Comparison of ENCODE assay signal across 26 cellular contexts in the genomic region with DNA sequence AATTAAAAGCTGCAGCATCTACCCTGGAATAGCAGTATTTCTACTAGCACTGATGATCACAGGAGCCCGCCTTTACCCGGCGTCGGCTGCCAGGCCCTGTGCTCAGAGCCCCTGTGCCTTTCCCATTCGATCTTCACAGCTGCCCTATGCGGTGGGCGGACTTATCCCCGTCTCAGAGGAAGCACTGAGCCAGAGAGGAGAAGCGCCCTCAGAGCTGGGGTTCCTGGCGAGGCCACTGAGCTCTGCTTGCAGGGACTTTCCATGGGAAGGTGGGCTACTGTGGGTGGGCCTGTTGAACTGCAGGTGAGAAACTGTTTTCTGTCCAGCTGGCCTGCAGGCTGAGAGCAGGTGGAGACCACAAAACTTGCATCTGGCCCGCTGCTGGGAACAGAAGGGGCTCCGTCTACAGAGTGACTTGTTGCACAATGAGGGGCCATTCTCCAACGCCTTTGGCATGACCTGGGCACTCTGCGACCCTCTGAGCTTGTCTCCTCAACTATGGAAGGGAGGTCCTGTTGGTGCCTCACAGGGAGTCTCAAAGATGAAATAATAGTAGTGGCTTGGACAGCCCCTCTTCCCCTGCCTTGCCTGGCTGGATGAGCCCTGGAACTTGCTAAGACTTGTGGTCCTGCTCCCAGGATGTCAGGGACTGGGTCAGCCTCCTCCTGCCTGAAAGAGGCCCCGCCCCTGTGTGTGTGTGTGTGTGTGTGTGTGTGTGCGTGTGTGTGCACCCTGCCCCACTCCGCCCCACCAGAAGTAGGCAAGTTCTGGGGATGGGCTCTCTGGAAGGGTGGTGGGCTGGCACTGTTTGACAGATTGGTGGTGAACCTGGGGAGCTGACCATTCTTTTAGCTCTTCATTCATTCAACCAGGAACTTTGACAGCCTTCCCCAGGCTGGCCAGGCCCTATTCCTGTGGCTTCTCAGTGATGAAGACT. TPM values are rescaled to one million over a fixed set of nuclear protein-coding genes. Genes with fewer than 3 reads are reported as not detected.
DNase-seq lines count a peak whose midpoint lies in the region; ATAC-seq, FAIRE-seq and TF ChIP-seq lines count a peak whose summit lies in the region.
"Had no signal": no experiment of that assay in that cellular context is flagged by ENCODE, and none has a peak within 500 bp of the region (broad histone marks: within the 10 kb centered on the region; RNA-seq: fewer than 3 reads in every experiment).

No MANE protein-coding gene starts in this region.

- no peak for FAIRE-seq in HepG2 (lab: Jason Lieb, UNC)
- FAIRE-seq: G401.6 had no signal

- H4K8ac ChIP-seq in neuronal stem cell (ENCODE audit: low read depth, low read length): no peak overlapping the region

- H3K4me1 Mint-ChIP-seq in activated CD4-positive, alpha-beta memory T cell treated with anti-CD3 and anti-CD28 coated beads, Interleukin-2, amount 10 ng/mL, durations not matched to agents 7 days and 5 days: no peaks in the 10 kb centered on the region

- TF ChIP-seq EP300 in HepG2 (IDR thresholded peaks at IDR 0.05; ENCODE audit: low read depth in 2 of 2, low read length in 2 of 2): no peak
- TF ChIP-seq EP300 in HepG2 (CRISPR knock-in tag; IDR thresholded peaks at IDR 0.05; ENCODE audit: borderline replicate concordance): no peak

- H3K4me2 ChIP-seq in HepG2 (ENCODE audit: low read depth, low read length): no peak overlapping the region
- H3K4me2 ChIP-seq in neuronal stem cell (ENCODE audit: insufficient read depth, low read length, poor library complexity, severe bottlenecking): no peak overlapping the region
- H3K4me2 ChIP-seq: neural progenitor cell had no signal

- no peaks in the 10 kb centered on the region for H3K9me3 ChIP-seq in right lobe of liver
- no peaks in the 10 kb centered on the region for H3K9me3 ChIP-seq in HepG2 (ENCODE audit: low read length)
- H3K9me3 ChIP-seq in left ventricle myocardium inferior (replicated peaks): no peaks in the 10 kb centered on the region
- no peaks in the 10 kb centered on the region for H3K9me3 ChIP-seq in neuronal stem cell (replicated peaks in 1 of 2; ENCODE audit: control insufficient read depth in 2 of 2, insufficient read depth in 1 of 2, low read depth in 1 of 2, low read length in 2 of 2)
- H3K9me3 ChIP-seq in aorta (ENCODE audit: control insufficient read depth, low read length): no peaks in the 10 kb centered on the region
- H3K9me3 ChIP-seq: BE2C, breast epithelium, colonic mucosa, mucosa of descending colon, prostate gland had no signal

- H3K27ac ChIP-seq in right lobe of liver (no peak overlapping the region), HepG2 (ENCODE audit: extremely low read length, insufficient read depth, low read length) (no peak overlapping the region), left ventricle myocardium inferior (replicated peaks) (no peak overlapping the region), neuronal stem cell (replicated peaks; ENCODE audit: low read length) (no peak overlapping the region), aorta (ENCODE audit: low read depth in 1 of 2, low read length in 2 of 2) (no peak overlapping the region)
- H3K27ac ChIP-seq: colonic mucosa, foreskin keratinocyte, neural progenitor cell, prostate gland, VCaP had no signal

- no peak overlapping the region for H3K4ac ChIP-seq in neuronal stem cell (ENCODE audit: low read length)

- H3K4me3 ChIP-seq in right lobe of liver: no peak overlapping the region
- no peak overlapping the region for H3K4me3 ChIP-seq in HepG2 (replicated peaks in 1 of 3; ENCODE audit: insufficient read depth in 1 of 3, low read depth in 2 of 3, low read length in 3 of 3)
- H3K4me3 ChIP-seq in left ventricle myocardium inferior: no peak overlapping the region
- no peak overlapping the region for H3K4me3 ChIP-seq in neuronal stem cell (ENCODE audit: low read length in 2 of 2)
- H3K4me3 ChIP-seq in aorta (ENCODE audit: low read length in 2 of 2): no peak overlapping the region
- H3K4me3 ChIP-seq: breast epithelium, colonic mucosa, mucosa of descending colon, neural progenitor cell, prostate gland had no signal

- H2BK5ac ChIP-seq in neuronal stem cell (ENCODE audit: low read length): no peak overlapping the region

- intact Hi-C loops in right lobe of liver (cut with DNase I) (no loop called here), HepG2 (cut with micrococcal nuclease; ENCODE audit: unreplicated experiment) (no loop called here), left ventricle myocardium inferior (cut with micrococcal nuclease) (no loop called here), aorta (cut with DNase I) (no loop called here)

- H3K79me1 ChIP-seq in neuronal stem cell (ENCODE audit: low read depth, low read length): peaks cover 29% of the 10 kb centered on the region

- H2BK12ac ChIP-seq in neuronal stem cell (ENCODE audit: low read length): no peak overlapping the region

- in situ Hi-C loops in HepG2 (cut with HindIII; ENCODE audit: extremely low pct_ligation_motif_present, low pct_unique_long_range_greater_than_20kb): no loop called here

- TF ChIP-seq RAD21 in HepG2 (CRISPR knock-in tag; IDR thresholded peaks at IDR 0.05): no peak

- H3K9ac ChIP-seq in HepG2 (ENCODE audit: insufficient read depth, low read depth, low read length) (no peak overlapping the region), neuronal stem cell (ENCODE audit: low read depth, low read length, poor library complexity) (no peak overlapping the region)
- H3K9ac ChIP-seq: neural progenitor cell had no signal

- H2AFZ ChIP-seq in HepG2 (ENCODE audit: low read length) (no peak overlapping the region), neuronal stem cell (ENCODE audit: low read length) (no peak overlapping the region)
- H2AFZ ChIP-seq: neural progenitor cell had no signal

- H3K27me3 ChIP-seq in right lobe of liver (no peaks in the 10 kb centered on the region), HepG2 (ENCODE audit: control insufficient read depth in 1 of 2, insufficient read depth in 2 of 2, low read length in 2 of 2) (peaks cover 16 to 87% of the 10 kb centered on the region in 2 experiments; a peak in 4 of 5 replicates), left ventricle myocardium inferior (ENCODE audit: low read depth) (no peaks in the 10 kb centered on the region), neuronal stem cell (ENCODE audit: control insufficient read depth in 3 of 3, insufficient read depth in 3 of 3, low read depth in 1 of 3, low read length in 3 of 3) (no peaks in the 10 kb centered on the region), aorta (ENCODE audit: control insufficient read depth in 1 of 2, insufficient read depth in 2 of 2, low read length in 1 of 2) (no peaks in the 10 kb centered on the region)
- H3K27me3 ChIP-seq: BE2C, breast epithelium, colonic mucosa, foreskin keratinocyte, neural progenitor cell had no signal

- H3K36me3 ChIP-seq in right lobe of liver (no peaks in the 10 kb centered on the region), HepG2 (replicated peaks in 1 of 2; ENCODE audit: control insufficient read depth in 1 of 2, insufficient read depth in 2 of 2, low read length in 2 of 2) (no peaks in the 10 kb centered on the region), left ventricle myocardium inferior (no peaks in the 10 kb centered on the region), neuronal stem cell (replicated peaks in 1 of 2; ENCODE audit: control insufficient read depth in 2 of 2, insufficient read depth in 2 of 2, low read length in 2 of 2) (peaks cover 2 to 22% of the 10 kb centered on the region in 2 donors), aorta (ENCODE audit: control insufficient read depth in 1 of 2, insufficient read depth in 2 of 2, low read length in 1 of 2) (no peaks in the 10 kb centered on the region)
- H3K36me3 ChIP-seq: BE2C, breast epithelium, colonic mucosa, neural progenitor cell, prostate gland had no signal

- BruUV-seq in HepG2 (replicated peaks; lab: Mats Ljungman, UMichigan): no TSS peak

- no peaks in the 10 kb centered on the region for H3K36me3 Mint-ChIP-seq in activated CD4-positive, alpha-beta memory T cell treated with anti-CD3 and anti-CD28 coated beads, Interleukin-2, amount 10 ng/mL, durations not matched to agents 7 days and 5 days (ENCODE audit: low read depth)

- no peak overlapping the region for H3K27ac Mint-ChIP-seq in activated CD4-positive, alpha-beta memory T cell treated with anti-CD3 and anti-CD28 coated beads, Interleukin-2, amount 10 ng/mL, durations not matched to agents 7 days and 5 days
- H3K27ac Mint-ChIP-seq: neural progenitor cell; T-helper 2 cell treated with Interferon-gamma antibody and Interleukin-4, amounts not matched to agents 5 μg/mL and 100 μg/mL, for 36 hours had no signal

- H3K14ac ChIP-seq in neuronal stem cell (ENCODE audit: low read length): no peak overlapping the region

- H2BK15ac ChIP-seq in neuronal stem cell (ENCODE audit: low read length): no peak overlapping the region

- H4K91ac ChIP-seq in neuronal stem cell (ENCODE audit: low read depth, low read length, poor library complexity): no peak overlapping the region

- TF ChIP-seq POLR2A in right lobe of liver (IDR thresholded peaks at IDR 0.05) (no peak), HepG2 (IDR thresholded peaks at IDR 0.05; ENCODE audit: insufficient read depth in 1 of 2, low read depth in 2 of 2, low read length in 2 of 2) (no peak)

- H3K9me3 Mint-ChIP-seq in activated CD4-positive, alpha-beta memory T cell treated with anti-CD3 and anti-CD28 coated beads, Interleukin-2, amount 10 ng/mL, durations not matched to agents 7 days and 5 days: no peaks in the 10 kb centered on the region
- H3K9me3 Mint-ChIP-seq: neural progenitor cell; T-helper 2 cell treated with Interferon-gamma antibody and Interleukin-4, amounts not matched to agents 5 μg/mL and 100 μg/mL, for 36 hours had no signal

- H3K4me3 Mint-ChIP-seq in activated CD4-positive, alpha-beta memory T cell treated with anti-CD3 and anti-CD28 coated beads, Interleukin-2, amount 10 ng/mL, durations not matched to agents 7 days and 5 days: no peak overlapping the region
- H3K4me3 Mint-ChIP-seq: neural progenitor cell; T-helper 2 cell treated with Interferon-gamma antibody and Interleukin-4, amounts not matched to agents 5 μg/mL and 100 μg/mL, for 36 hours had no signal

- no peak overlapping the region for H3K18ac ChIP-seq in neuronal stem cell (ENCODE audit: low read length)

- TF ChIP-seq CTCF in right lobe of liver (IDR thresholded peaks at IDR 0.05) (no peak), HepG2 (CRISPR knock-in tag; IDR thresholded peaks at IDR 0.05) (no peak), left ventricle myocardium inferior (IDR thresholded peaks at IDR 0.05; ENCODE audit: borderline replicate concordance) (no peak)

- DNase-seq in right lobe of liver: peak in 2 of 3 donors; percentile 6 to 37
- DNase-seq in HepG2 (ENCODE audit: low spot score): no peak
- DNase-seq in left ventricle myocardium inferior: peak; percentile 8
- DNase-seq in neuronal stem cell (ENCODE audit: low spot score): no peak
- DNase-seq in aorta: peak; percentile 32 to 55
- no peak for DNase-seq in activated CD4-positive, alpha-beta memory T cell treated with anti-CD3 and anti-CD28 coated beads, Interleukin-2, amount 10 ng/mL, durations not matched to agents 7 days and 5 days
- no peak for DNase-seq in amygdala (lab: John Stamatoyannopoulos, UW)
- DNase-seq in activated gamma-delta T cell (lab: John Stamatoyannopoulos, UW): no peak
- DNase-seq: activated gamma-delta T cell treated with Interleukin-2 at 50 U/mL for 16 hours; BE2C; colonic mucosa; DMS53; effector memory CD4-positive, alpha-beta T cell; NCI-H187 treated with DMSO at 0.1 percent for 48 hours; NCI-H526 treated with DMSO at 0.1 percent for 48 hours; RPMI8226; stimulated activated CD4-positive, alpha-beta T cell treated with anti-CD3 and anti-CD28 coated beads, Interleukin-2, amount 100 ng/mL, for 24 hours had no signal

- POLR2A ChIA-PET in HepG2 (lab: Yijun Ruan, JAX): no interaction called here
- POLR2A ChIA-PET in activated CD4-positive, alpha-beta memory T cell treated with anti-CD3 and anti-CD28 coated beads, Interleukin-2, amount 10 ng/mL, durations not matched to agents 7 days and 5 days (lab: Charles Lee): no interaction called here

- H2AK5ac ChIP-seq in neuronal stem cell (ENCODE audit: low read depth, low read length): no peak overlapping the region

- no peaks in the 10 kb centered on the region for H3K79me2 ChIP-seq in HepG2 (ENCODE audit: insufficient read depth, low read length)

- H3K27me3 Mint-ChIP-seq in activated CD4-positive, alpha-beta memory T cell treated with anti-CD3 and anti-CD28 coated beads, Interleukin-2, amount 10 ng/mL, durations not matched to agents 7 days and 5 days: no peaks in the 10 kb centered on the region

- peak overlapping the region; percentile 5 for H3K23ac ChIP-seq in neuronal stem cell (ENCODE audit: low read depth, low read length, poor library complexity)

- CTCF ChIA-PET in HepG2 (lab: Yijun Ruan, JAX; ENCODE audit: low intra/inter-chr PET ratio, low total read pairs): no interaction called here
- CTCF ChIA-PET in activated CD4-positive, alpha-beta memory T cell treated with anti-CD3 and anti-CD28 coated beads, Interleukin-2, amount 10 ng/mL, durations not matched to agents 7 days and 5 days (lab: Charles Lee): interaction anchor here (0.7 kb wide), 1 partner anchor 231 kb away, joined by 3 read pairs; no protein-coding TSS in a partner anchor

- ATAC-seq in right lobe of liver (no peak), HepG2 (no peak), aorta (ENCODE audit: low FRiP score) (no peak)
- ATAC-seq: esophagus mucosa, foreskin keratinocyte, mucosa of descending colon had no signal

- no peaks in the 10 kb centered on the region for H3K4me1 ChIP-seq in right lobe of liver
- no peaks in the 10 kb centered on the region for H3K4me1 ChIP-seq in HepG2 (ENCODE audit: insufficient read depth, low read length)
- H3K4me1 ChIP-seq in left ventricle myocardium inferior: peaks cover 24% of the 10 kb centered on the region
- peaks cover 49 to 58% of the 10 kb centered on the region in 2 donors for H3K4me1 ChIP-seq in neuronal stem cell (ENCODE audit: control insufficient read depth in 2 of 2, insufficient read depth in 1 of 2, low read depth in 1 of 2, low read length in 2 of 2)
- H3K4me1 ChIP-seq in aorta (ENCODE audit: control insufficient read depth in 1 of 2, insufficient read depth in 2 of 2, low read length in 2 of 2): no peaks in the 10 kb centered on the region
- H3K4me1 ChIP-seq: breast epithelium, colonic mucosa, foreskin keratinocyte, prostate gland had no signal

- H4K20me1 ChIP-seq in HepG2 (ENCODE audit: insufficient read depth, low read length): no peaks in the 10 kb centered on the region

- no peak overlapping the region for H2BK120ac ChIP-seq in neuronal stem cell (ENCODE audit: low read depth, low read length)

- WGBS in right lobe of liver (ENCODE audit: insufficient coverage, low coverage, low lambda C conversion rate, missing lambda C conversion rate): 62% methylated on average over 6 of the region's 17 CpGs
- 25% methylated on average over 13 of the region's 17 CpGs for WGBS in HepG2 (ENCODE audit: low lambda C conversion rate)
- no CpG with 5 or more reads among the region's 17 CpGs for WGBS in neuronal stem cell (ENCODE audit: extremely low coverage in 2 of 2, insufficient read length in 2 of 2, insufficient replicate concordance in 1 of 2), 2 donors
- WGBS in aorta, 2 donors: 92% methylated on average over 17 of the region's 17 CpGs

RNA-seq across cellular contexts. Expression of a gene that starts 32.7 kb away (rescaled TPM):
- total RNA-seq in right lobe of liver: under 1 TPM; 0.09 to 0.73 (median 0.48) TPM
- not detected in 2 replicates for total RNA-seq in HepG2 (2016; rRNA removed; fragmentation: Illumina TruSeq; extraction: Trizol)
- not detected in 2 replicates for total RNA-seq in HepG2 (2016; cell fraction: cytosol; rRNA removed; fragmentation: Illumina TruSeq; extraction: Trizol; ENCODE audit: low read depth)
- total RNA-seq in HepG2 (2016; cell fraction: insoluble cytoplasmic fraction; rRNA removed; fragmentation: Illumina TruSeq; extraction: Trizol): not detected in 2 replicates
- total RNA-seq in HepG2 (2016; cell fraction: membrane; rRNA removed; fragmentation: Illumina TruSeq; extraction: Trizol): not detected in 2 replicates
- not detected in 2 replicates for total RNA-seq in HepG2 (2016; cell fraction: nucleus; rRNA removed; fragmentation: Illumina TruSeq; extraction: Trizol)
- not detected in 2 replicates for polyA plus RNA-seq in HepG2 (2011; rRNA removed)
- polyA plus RNA-seq in HepG2 (2011; cell fraction: cytosol; rRNA removed): not detected in 2 replicates
- polyA plus RNA-seq in HepG2 (2011; cell fraction: nucleus; rRNA removed): not detected in 2 replicates
- not detected in 2 replicates for polyA plus RNA-seq in HepG2 (2012)
- polyA plus RNA-seq in HepG2 (2016; cell fraction: cytosol; fragmentation: Illumina TruSeq; extraction: Trizol; ENCODE audit: low read depth): not detected in 2 replicates
- not detected in 2 replicates for polyA plus RNA-seq in HepG2 (2016; cell fraction: insoluble cytoplasmic fraction; fragmentation: Illumina TruSeq; extraction: Trizol; ENCODE audit: low read depth)
- polyA plus RNA-seq in HepG2 (2016; cell fraction: membrane; fragmentation: Illumina TruSeq; extraction: Trizol; ENCODE audit: low read depth): not detected in 2 replicates
- polyA plus RNA-seq in HepG2 (2016; cell fraction: nucleus; fragmentation: Illumina TruSeq; extraction: Trizol; ENCODE audit: insufficient read depth, low read depth): not detected in 2 replicates
- 0.98 TPM in 1 of 2 replicates, not detected in the other for polyA minus RNA-seq in HepG2 (2011; rRNA and poly(A)+ RNA removed; ENCODE audit: low replicate concordance)
- not detected in 2 replicates for polyA minus RNA-seq in HepG2 (2011; cell fraction: cytosol; rRNA and poly(A)+ RNA removed)
- not detected in 2 replicates for polyA minus RNA-seq in HepG2 (2011; cell fraction: nucleus; rRNA and poly(A)+ RNA removed)
- total RNA-seq in left ventricle myocardium inferior: 2.4 TPM
- 26.2 TPM for polyA plus RNA-seq in neuronal stem cell (2013, experiment 1 of 2)
- 27.3 TPM for polyA plus RNA-seq in neuronal stem cell (2013, experiment 2 of 2)
- total RNA-seq in aorta: 10 to 100 TPM in 1 of 2 donors, 1 to 10 TPM in 1; 9.0 to 18.5 TPM
- 1 to 10 TPM in 1 of 2 donors, under 1 TPM in 1; 0.88 to 1.9 TPM for polyA plus RNA-seq in aorta
- under 1 TPM; 0.43 to 0.75 TPM for total RNA-seq in activated CD4-positive, alpha-beta memory T cell treated with anti-CD3 and anti-CD28 coated beads, Interleukin-2, amount 10 ng/mL, durations not matched to agents 7 days and 5 days
- total RNA-seq: foreskin keratinocyte had no signal

Comparison
In these comparisons a context has a peak if more than half of its experiments do, and no peak if none do; other contexts are left out.
1. DNase-seq: peak in right lobe of liver (2 of 3), left ventricle myocardium inferior (single experiment) and aorta (2 of 2); none in HepG2 (single experiment), neuronal stem cell (single experiment), activated CD4-positive, alpha-beta memory T cell treated with anti-CD3 and anti-CD28 coated beads, Interleukin-2, amount 10 ng/mL, durations not matched to agents 7 days and 5 days (single experiment), amygdala (0 of 56) and activated gamma-delta T cell (single experiment).